In genomic region chr20:22688485-22688884, GRCh38 we compare ENCODE assay signal across 23 cellular contexts.
"Had no signal": no experiment of that assay in that cellular context is flagged by ENCODE, and none has a peak within 500 bp of the region (broad histone marks: within the 10 kb centered on the region; RNA-seq: fewer than 3 reads in every experiment).

No MANE protein-coding gene starts in this region.

- FAIRE-seq: frontal cortex, kidney had no signal

- ATAC-seq: effector memory CD8-positive, alpha-beta T cell; left lobe of liver; stimulated activated memory B cell treated with anti-CD40 and anti-IgM and Interleukin-4, amounts not matched to agents 10 μg/mL and 1 μg/mL and 100 μg/mL, for 72 hours had no signal

- DNase-seq: activated CD4-positive, alpha-beta T cell treated with anti-CD3 and anti-CD28 coated beads, Interleukin-2, amount 50 U/mL, for 1 hour; activated CD4-positive, CD25-positive, alpha-beta regulatory T cell treated with anti-CD3 and anti-CD28 coated beads, Interleukin-2, amount 50 U/mL, for 72 hours; activated CD8-positive, alpha-beta memory T cell treated with anti-CD3 and anti-CD28 coated beads, Interleukin-2, amount 50 U/mL, for 48 hours; activated effector memory CD4-positive, alpha-beta T cell treated with Interleukin-2 at 50 U/mL for 16 hours; activated naive CD4-positive, alpha-beta T cell treated with anti-CD3 and anti-CD28 coated beads, Interleukin-2, amount 50 U/mL, for 16 hours; activated T-cell treated with anti-CD3 and anti-CD28 coated beads, Interleukin-2, amount 50 U/mL, for 48 hours; cerebellar nuclear complex; dermis blood vessel endothelial cell; effector memory CD8-positive, alpha-beta T cell; hypothalamus; kidney; nephron progenitor cell; nucleus accumbens; sigmoid colon; spleen; stimulated activated CD4-positive, alpha-beta T cell treated with anti-CD3 and anti-CD28 coated beads, Interleukin-4, amount 100 ng/mL, for 4 hours; upper lobe of left lung had no signal

- H3K4me3 ChIP-seq: ascending aorta, lung, sigmoid colon, spleen, thoracic aorta, upper lobe of left lung had no signal

- H3K36me3 ChIP-seq: ascending aorta, sigmoid colon, spleen, thoracic aorta, upper lobe of left lung had no signal

- H3K27me3 ChIP-seq: ascending aorta, upper lobe of left lung had no signal

- H3K9me3 ChIP-seq: ascending aorta, sigmoid colon, spleen, thoracic aorta, upper lobe of left lung had no signal

- H3K27ac ChIP-seq: ascending aorta, sigmoid colon, spleen, thoracic aorta, upper lobe of left lung had no signal
